8 cellular contexts compared by ENCODE assay signal in genomic region chr19:869245-870177, GRCh38. TPM values are rescaled to one million over a fixed set of nuclear protein-coding genes. Genes with fewer than 3 reads are reported as not detected.
DNase-seq lines count a peak whose midpoint lies in the region; ATAC-seq, FAIRE-seq and TF ChIP-seq lines count a peak whose summit lies in the region.

No MANE protein-coding gene starts in this region.

- H3K27ac ChIP-seq in keratinocyte (ENCODE audit: control insufficient read depth, insufficient read depth, low read length) (peak overlapping the region; percentile 48), testis (peak overlapping the region; percentile 68 to 86), dorsolateral prefrontal cortex (peak overlapping the region in 15 of 59 donors; percentile 7 to 61 (median 33))

- H3K4me2 ChIP-seq in keratinocyte (ENCODE audit: control insufficient read depth, extremely low read depth, insufficient read depth, low read depth, low read length): peak overlapping the region; percentile 22

- in situ Hi-C loops in astrocyte of the spinal cord (cut with HindIII; ENCODE audit: low sequenced_read_pairs): no loop called here

- TF ChIP-seq POLR2A in testis (IDR thresholded peaks at IDR 0.05): no peak

- no peaks in the 10 kb centered on the region for H3K9me1 ChIP-seq in keratinocyte (ENCODE audit: control insufficient read depth, extremely low read depth, insufficient read depth, low read length)

- WGBS in testis, 2 donors: 52 to 59% methylated on average over 18 to 29 of the region's 29 CpGs

- H3K9me3 ChIP-seq in keratinocyte (ENCODE audit: control insufficient read depth, low read depth, low read length) (no peaks in the 10 kb centered on the region), testis (no peaks in the 10 kb centered on the region)

- dilution Hi-C loops in keratinocyte (cut with MboI; ENCODE audit: extremely low pct_ligation_motif_present, low sequenced_read_pairs): no loop called here

- H3K79me2 ChIP-seq in keratinocyte (ENCODE audit: control insufficient read depth, insufficient read depth, low read length): no peaks in the 10 kb centered on the region

- ATAC-seq in HG02642 (IDR thresholded peaks at IDR 0.05; ENCODE audit: poor library complexity, unreplicated experiment) (no peak), GM21381 (IDR thresholded peaks at IDR 0.05; ENCODE audit: unreplicated experiment) (no peak)

- H3K4me3 ChIP-seq in astrocyte of the spinal cord (ENCODE audit: low read depth, low read length) (no peak overlapping the region), keratinocyte (ENCODE audit: control insufficient read depth in 2 of 3, extremely low read depth in 1 of 3, insufficient read depth in 2 of 3, low read depth in 1 of 3, low read length in 3 of 3) (no peak overlapping the region), testis (no peak overlapping the region), dorsolateral prefrontal cortex (no peak overlapping the region)

- intact Hi-C loops in testis (cut with DNase I; ENCODE audit: low total_unique reads): no loop called here
- intact Hi-C loops in dorsolateral prefrontal cortex (cut with DNase I): no loop called here

- TF ChIP-seq CTCF in astrocyte of the spinal cord (IDR thresholded peaks at IDR 0.05; ENCODE audit: low read depth, low read length): no peak
- no peak for TF ChIP-seq CTCF in keratinocyte (optimal IDR thresholded peaks at IDR 0.05 in 1 of 3, IDR thresholded peaks at IDR 0.05 in 1 of 3, conservative IDR thresholded peaks at IDR 0.05 in 1 of 3; ENCODE audit: extremely low read depth in 1 of 3, insufficient read depth in 2 of 3, low read length in 3 of 3)
- TF ChIP-seq CTCF in testis (IDR thresholded peaks at IDR 0.05): no peak
- TF ChIP-seq CTCF in dorsolateral prefrontal cortex (IDR thresholded peaks at IDR 0.05 in 54 of 56, conservative IDR thresholded peaks at IDR 0.05 in 2 of 56; ENCODE audit: low read depth in 1 of 56, partially characterized antibody in 56 of 56): no peak

- H3K36me3 ChIP-seq in keratinocyte (ENCODE audit: control insufficient read depth in 2 of 2, extremely low read depth in 1 of 2, insufficient read depth in 2 of 2, low read length in 2 of 2) (peaks cover 14 to 15% of the 10 kb centered on the region in 2 experiments), testis (ENCODE audit: low read depth, missing control alignments) (no peaks in the 10 kb centered on the region)

- peak; percentile 58 for DNase-seq in HS-27A (ENCODE audit: low read depth)
- peak; percentile 96 for DNase-seq in astrocyte of the spinal cord (ENCODE audit: low read depth, low spot score)
- DNase-seq in keratinocyte (ENCODE audit: low read depth, low spot score): no peak
- DNase-seq in testis: peak; percentile 82
- DNase-seq in dorsolateral prefrontal cortex: no peak
- no peak for DNase-seq in NCI-H187 (lab: John Stamatoyannopoulos, UW)

- H3K27me3 ChIP-seq in keratinocyte (ENCODE audit: control insufficient read depth, extremely low read depth, insufficient read depth, low read length) (no peaks in the 10 kb centered on the region), testis (no peaks in the 10 kb centered on the region), dorsolateral prefrontal cortex (no peaks in the 10 kb centered on the region)

- FAIRE-seq in keratinocyte (lab: Jason Lieb, UNC): peak; percentile 81

- peak overlapping the region; percentile 30 for H3K9ac ChIP-seq in keratinocyte (ENCODE audit: control insufficient read depth, extremely low read depth, insufficient read depth, low read length)

- no peak overlapping the region for H2AFZ ChIP-seq in keratinocyte (ENCODE audit: control insufficient read depth, low read length)

- H3K4me1 ChIP-seq in keratinocyte (ENCODE audit: control insufficient read depth, extremely low read depth, insufficient read depth, low read length): peaks cover 25% of the 10 kb centered on the region
- H3K4me1 ChIP-seq in testis: peaks cover 17% of the 10 kb centered on the region

- H4K20me1 ChIP-seq in keratinocyte (ENCODE audit: control insufficient read depth, extremely low read depth, insufficient read depth, low read length): no peaks in the 10 kb centered on the region

RNA-seq across cellular contexts. Expression of gene CFD, which starts 10.0 kb away (rescaled TPM):
- polyA plus RNA-seq in keratinocyte: 0.37 to 1.6 TPM (median 0.47 TPM) in 3 replicates
- not detected for polyA plus RNA-seq in keratinocyte (2011; ENCODE audit: low read depth)
- polyA plus RNA-seq in keratinocyte (2011; cell fraction: cytosol; rRNA removed): 0.49 and 2.3 TPM in 2 replicates
- 0.64 and 1.5 TPM in 2 replicates for polyA plus RNA-seq in keratinocyte (2011; cell fraction: nucleus; rRNA removed)
- 0.49 and 2.2 TPM in 2 replicates for polyA plus RNA-seq in keratinocyte (2012; ENCODE audit: low replicate concordance)
- 0.43 to 0.45 TPM (median 0.43 TPM) in 3 replicates for polyA minus RNA-seq in keratinocyte
- 5.0 TPM for polyA minus RNA-seq in keratinocyte (2011; cell fraction: cytosol; rRNA and poly(A)+ RNA removed)
- 1.4 and 3.3 TPM in 2 replicates for polyA minus RNA-seq in keratinocyte (2011; cell fraction: nucleus; rRNA and poly(A)+ RNA removed)
- total RNA-seq in testis: 100 to 1,000 TPM in 1 of 2 donors, 10 to 100 TPM in 1; 83.1 to 185 TPM
- polyA plus RNA-seq in testis (ENCODE audit: insufficient read depth, low read depth, low replicate concordance): 84.3 TPM
- 1 to 10 TPM in 102 of 120 experiments, under 1 TPM in 16, not detected in 2; 0.44 to 6.5 (median 1.9) TPM for total RNA-seq in dorsolateral prefrontal cortex

RNA-seq across cellular contexts. Expression of gene ELANE, which starts 17.4 kb away (rescaled TPM):
- polyA plus RNA-seq in keratinocyte (not detected in 3 replicates), testis (ENCODE audit: insufficient read depth, low read depth, low replicate concordance) (0.50 TPM)
- polyA plus RNA-seq in keratinocyte (2011; ENCODE audit: low read depth): not detected
- polyA plus RNA-seq in keratinocyte (2011; cell fraction: cytosol; rRNA removed): not detected in 2 replicates
- polyA plus RNA-seq in keratinocyte (2011; cell fraction: nucleus; rRNA removed): not detected in 2 replicates
- polyA plus RNA-seq in keratinocyte (2012; ENCODE audit: low replicate concordance): not detected in 2 replicates
- not detected in 3 replicates for polyA minus RNA-seq in keratinocyte
- not detected for polyA minus RNA-seq in keratinocyte (2011; cell fraction: cytosol; rRNA and poly(A)+ RNA removed)
- not detected in 2 replicates for polyA minus RNA-seq in keratinocyte (2011; cell fraction: nucleus; rRNA and poly(A)+ RNA removed)
- total RNA-seq in testis (under 1 TPM in 1 of 2 donors, not detected in 1; 0.74 TPM), dorsolateral prefrontal cortex (1 to 10 TPM in 13 of 120 experiments, under 1 TPM in 14, not detected in 93; 0.47 to 5.3 (median 1.00) TPM)

RNA-seq across cellular contexts. Expression of gene MED16, which starts 23.5 kb away (rescaled TPM):
- polyA plus RNA-seq in keratinocyte (9.7 to 20.3 TPM (median 12.0 TPM) in 3 replicates), testis (ENCODE audit: insufficient read depth, low read depth, low replicate concordance) (50.7 TPM)
- polyA plus RNA-seq in keratinocyte (2011; ENCODE audit: low read depth): 14.3 TPM
- 9.1 and 21.9 TPM in 2 replicates for polyA plus RNA-seq in keratinocyte (2011; cell fraction: cytosol; rRNA removed)
- 17.4 and 22.9 TPM in 2 replicates for polyA plus RNA-seq in keratinocyte (2011; cell fraction: nucleus; rRNA removed)
- 13.4 and 35.7 TPM in 2 replicates for polyA plus RNA-seq in keratinocyte (2012; ENCODE audit: low replicate concordance)
- 16.1 to 51.3 TPM (median 18.7 TPM) in 3 replicates for polyA minus RNA-seq in keratinocyte
- polyA minus RNA-seq in keratinocyte (2011; cell fraction: cytosol; rRNA and poly(A)+ RNA removed): 92.7 TPM
- polyA minus RNA-seq in keratinocyte (2011; cell fraction: nucleus; rRNA and poly(A)+ RNA removed): 30.8 and 36.4 TPM in 2 replicates
- total RNA-seq in testis (100 to 1,000 TPM in 1 of 2 donors, 10 to 100 TPM in 1; 94.7 to 124 TPM), dorsolateral prefrontal cortex (100 to 1,000 TPM in 1 of 120 experiments, 10 to 100 TPM in 119; 48.8 to 100 (median 63.9) TPM)

RNA-seq across cellular contexts. Expression of gene RNU6-9, which starts 23.8 kb away (rescaled TPM):
- polyA plus RNA-seq in keratinocyte (not detected in 3 replicates), testis (ENCODE audit: insufficient read depth, low read depth, low replicate concordance) (not detected)
- polyA plus RNA-seq in keratinocyte (2011; ENCODE audit: low read depth): not detected
- polyA plus RNA-seq in keratinocyte (2011; cell fraction: cytosol; rRNA removed): not detected in 2 replicates
- not detected in 2 replicates for polyA plus RNA-seq in keratinocyte (2011; cell fraction: nucleus; rRNA removed)
- not detected in 2 replicates for polyA plus RNA-seq in keratinocyte (2012; ENCODE audit: low replicate concordance)
- not detected in 3 replicates for polyA minus RNA-seq in keratinocyte
- not detected for polyA minus RNA-seq in keratinocyte (2011; cell fraction: cytosol; rRNA and poly(A)+ RNA removed)
- not detected in 2 replicates for polyA minus RNA-seq in keratinocyte (2011; cell fraction: nucleus; rRNA and poly(A)+ RNA removed)
- total RNA-seq in testis (not detected), dorsolateral prefrontal cortex (not detected)

RNA-seq across cellular contexts. Expression of gene PRTN3, which starts 28.7 kb away (rescaled TPM):
- not detected in 3 replicates for polyA plus RNA-seq in keratinocyte
- polyA plus RNA-seq in keratinocyte (2011; ENCODE audit: low read depth): not detected
- polyA plus RNA-seq in keratinocyte (2011; cell fraction: cytosol; rRNA removed): not detected in 2 replicates
- polyA plus RNA-seq in keratinocyte (2011; cell fraction: nucleus; rRNA removed): not detected in 2 replicates
- not detected in 2 replicates for polyA plus RNA-seq in keratinocyte (2012; ENCODE audit: low replicate concordance)
- polyA minus RNA-seq in keratinocyte: not detected in 3 replicates
- polyA minus RNA-seq in keratinocyte (2011; cell fraction: cytosol; rRNA and poly(A)+ RNA removed): not detected
- polyA minus RNA-seq in keratinocyte (2011; cell fraction: nucleus; rRNA and poly(A)+ RNA removed): not detected in 2 replicates
- total RNA-seq in testis: 1 to 10 TPM; 1.0 to 1.8 TPM
- not detected for polyA plus RNA-seq in testis (ENCODE audit: insufficient read depth, low read depth, low replicate concordance)
- 1 to 10 TPM in 47 of 120 experiments, under 1 TPM in 37, not detected in 36; 0.46 to 9.3 (median 1.0) TPM for total RNA-seq in dorsolateral prefrontal cortex

Comparison
In these comparisons a context has a peak if more than half of its experiments do, and no peak if none do; other contexts are left out.
1. DNase-seq: peak in HS-27A (single experiment), astrocyte of the spinal cord (single experiment) and testis (single experiment); none in keratinocyte (single experiment), dorsolateral prefrontal cortex (0 of 10) and NCI-H187 (0 of 2).
2. RNA of gene CFD, which starts 10.0 kb away (total RNA-seq): 83.1 to 185 TPM in testis; 0.44 to 6.5 TPM in dorsolateral prefrontal cortex; every median in the first group is over 10 times any median in the second.